1 cellular context compared by ENCODE assay signal in genomic region chr2:197804049-197804757, GRCh38.
TF ChIP-seq lines count a peak whose summit lies in the region.

Gene PLCL1, plus strand, starts transcription at chr2:197804593.

TF ChIP-seq in K562, 482 proteins besides CTCF, POLR2A, EP300 and RAD21 (continued from another document):
- TF ChIP-seq, protein P1, sequence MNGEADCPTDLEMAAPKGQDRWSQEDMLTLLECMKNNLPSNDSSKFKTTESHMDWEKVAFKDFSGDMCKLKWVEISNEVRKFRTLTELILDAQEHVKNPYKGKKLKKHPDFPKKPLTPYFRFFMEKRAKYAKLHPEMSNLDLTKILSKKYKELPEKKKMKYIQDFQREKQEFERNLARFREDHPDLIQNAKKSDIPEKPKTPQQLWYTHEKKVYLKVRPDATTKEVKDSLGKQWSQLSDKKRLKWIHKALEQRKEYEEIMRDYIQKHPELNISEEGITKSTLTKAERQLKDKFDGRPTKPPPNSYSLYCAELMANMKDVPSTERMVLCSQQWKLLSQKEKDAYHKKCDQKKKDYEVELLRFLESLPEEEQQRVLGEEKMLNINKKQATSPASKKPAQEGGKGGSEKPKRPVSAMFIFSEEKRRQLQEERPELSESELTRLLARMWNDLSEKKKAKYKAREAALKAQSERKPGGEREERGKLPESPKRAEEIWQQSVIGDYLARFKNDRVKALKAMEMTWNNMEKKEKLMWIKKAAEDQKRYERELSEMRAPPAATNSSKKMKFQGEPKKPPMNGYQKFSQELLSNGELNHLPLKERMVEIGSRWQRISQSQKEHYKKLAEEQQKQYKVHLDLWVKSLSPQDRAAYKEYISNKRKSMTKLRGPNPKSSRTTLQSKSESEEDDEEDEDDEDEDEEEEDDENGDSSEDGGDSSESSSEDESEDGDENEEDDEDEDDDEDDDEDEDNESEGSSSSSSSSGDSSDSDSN (IDR thresholded peaks at IDR 0.05; ENCODE audit: borderline replicate concordance in 1 of 2, low read depth in 2 of 2, low read length in 2 of 2): peak; percentile 18 to 84; a peak in 2 of 4 replicates
- TF ChIP-seq RFX7 (CRISPR knock-in tag; IDR thresholded peaks at IDR 0.05): no peak
- peak; percentile 95 for TF ChIP-seq RBM25 (IDR thresholded peaks at IDR 0.05; ENCODE audit: low read depth, low read length, severe bottlenecking)
- TF ChIP-seq CHD2 (IDR thresholded peaks at IDR 0.05; ENCODE audit: low read depth, low read length): peak; percentile 72
- TF ChIP-seq SIN3A (IDR thresholded peaks at IDR 0.05; ENCODE audit: borderline replicate concordance in 2 of 2, control insufficient read depth in 1 of 2, low read depth in 2 of 2, low read length in 2 of 2): peak in 1 of 2 experiments; percentile 55; a peak in 1 of 4 replicates
- peak; percentile 46 for TF ChIP-seq PRDM10 (IDR thresholded peaks at IDR 0.05; ENCODE audit: partially characterized antibody)
- TF ChIP-seq SAP30 (IDR thresholded peaks at IDR 0.05; ENCODE audit: borderline replicate concordance, insufficient read depth, low read depth, low read length, poor library complexity, severe bottlenecking): peak; percentile 64
- peak; percentile 78 to 80 for TF ChIP-seq NRF1 (conservative IDR thresholded peaks at IDR 0.05 in 1 of 2, IDR thresholded peaks at IDR 0.05 in 1 of 2)
- no peak for TF ChIP-seq KHSRP (IDR thresholded peaks at IDR 0.05)
- TF ChIP-seq ETS1 (conservative IDR thresholded peaks at IDR 0.05; ENCODE audit: control insufficient read depth, low read depth, low read length): peak; percentile 50; the same call in 1 of the 2 replicates
- peak; percentile 76 for TF ChIP-seq SMAD4 (CRISPR knock-in tag; conservative IDR thresholded peaks at IDR 0.05)
- TF ChIP-seq MEIS2 (IDR thresholded peaks at IDR 0.05; ENCODE audit: partially characterized antibody): peak; percentile 89
- TF ChIP-seq, protein P2, sequence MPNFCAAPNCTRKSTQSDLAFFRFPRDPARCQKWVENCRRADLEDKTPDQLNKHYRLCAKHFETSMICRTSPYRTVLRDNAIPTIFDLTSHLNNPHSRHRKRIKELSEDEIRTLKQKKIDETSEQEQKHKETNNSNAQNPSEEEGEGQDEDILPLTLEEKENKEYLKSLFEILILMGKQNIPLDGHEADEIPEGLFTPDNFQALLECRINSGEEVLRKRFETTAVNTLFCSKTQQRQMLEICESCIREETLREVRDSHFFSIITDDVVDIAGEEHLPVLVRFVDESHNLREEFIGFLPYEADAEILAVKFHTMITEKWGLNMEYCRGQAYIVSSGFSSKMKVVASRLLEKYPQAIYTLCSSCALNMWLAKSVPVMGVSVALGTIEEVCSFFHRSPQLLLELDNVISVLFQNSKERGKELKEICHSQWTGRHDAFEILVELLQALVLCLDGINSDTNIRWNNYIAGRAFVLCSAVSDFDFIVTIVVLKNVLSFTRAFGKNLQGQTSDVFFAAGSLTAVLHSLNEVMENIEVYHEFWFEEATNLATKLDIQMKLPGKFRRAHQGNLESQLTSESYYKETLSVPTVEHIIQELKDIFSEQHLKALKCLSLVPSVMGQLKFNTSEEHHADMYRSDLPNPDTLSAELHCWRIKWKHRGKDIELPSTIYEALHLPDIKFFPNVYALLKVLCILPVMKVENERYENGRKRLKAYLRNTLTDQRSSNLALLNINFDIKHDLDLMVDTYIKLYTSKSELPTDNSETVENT (CRISPR knock-in tag; IDR thresholded peaks at IDR 0.05): peak; percentile 24; the same call in 1 of the 2 replicates
- TF ChIP-seq MCM7 (IDR thresholded peaks at IDR 0.05): no peak
- no peak for TF ChIP-seq CEBPB (tag; IDR thresholded peaks at IDR 0.05)
- 0 out of 2 replicates have a peak, but pooled peaks have one; percentile 34 for TF ChIP-seq TEAD4 (IDR thresholded peaks at IDR 0.05; ENCODE audit: low read length)
- TF ChIP-seq TEAD4 (CRISPR knock-in tag; IDR thresholded peaks at IDR 0.05; ENCODE audit: borderline replicate concordance): no peak
- TF ChIP-seq, protein P3, sequence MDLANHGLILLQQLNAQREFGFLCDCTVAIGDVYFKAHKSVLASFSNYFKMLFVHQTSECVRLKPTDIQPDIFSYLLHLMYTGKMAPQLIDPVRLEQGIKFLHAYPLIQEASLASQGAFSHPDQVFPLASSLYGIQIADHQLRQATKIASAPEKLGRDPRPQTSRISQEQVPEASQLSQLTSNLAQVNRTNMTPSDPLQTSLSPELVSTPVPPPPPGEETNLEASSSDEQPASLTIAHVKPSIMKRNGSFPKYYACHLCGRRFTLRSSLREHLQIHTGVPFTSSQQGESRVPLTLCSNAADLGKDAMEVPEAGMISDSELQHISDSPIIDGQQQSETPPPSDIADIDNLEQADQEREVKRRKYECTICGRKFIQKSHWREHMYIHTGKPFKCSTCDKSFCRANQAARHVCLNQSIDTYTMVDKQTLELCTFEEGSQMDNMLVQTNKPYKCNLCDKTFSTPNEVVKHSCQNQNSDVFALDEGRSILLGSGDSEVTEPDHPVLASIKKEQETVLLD (IDR thresholded peaks at IDR 0.05): 0 out of 2 replicates have a peak, but pooled peaks have one; percentile 29
- TF ChIP-seq SMARCA4 (IDR thresholded peaks at IDR 0.05): 0 out of 2 replicates have a peak, but pooled peaks have one; percentile 21
- peak; percentile 78 to 87 for TF ChIP-seq MNT (conservative IDR thresholded peaks at IDR 0.05)
- peak; percentile 43; the same call in 1 of the 2 replicates for TF ChIP-seq NCOR1 (IDR thresholded peaks at IDR 0.05)
- peak; percentile 93 for TF ChIP-seq ZBTB1 (CRISPR knock-in tag; IDR thresholded peaks at IDR 0.05; ENCODE audit: borderline replicate concordance, low read depth)
- peak; percentile 56; the same call in 1 of the 2 replicates for TF ChIP-seq HDAC2 (IDR thresholded peaks at IDR 0.05)
- no peak for TF ChIP-seq ZNF146 (CRISPR knock-in tag; IDR thresholded peaks at IDR 0.05; ENCODE audit: unreplicated experiment)
- peak; percentile 77 for TF ChIP-seq SP2 (IDR thresholded peaks at IDR 0.05; ENCODE audit: extremely low read depth, low read depth, low read length, poor library complexity, severe bottlenecking)
- 0 out of 4 replicates have a peak, but pooled peaks have one; percentile 29 to 36 for TF ChIP-seq FOXK2 (conservative IDR thresholded peaks at IDR 0.05 in 1 of 2, IDR thresholded peaks at IDR 0.05 in 1 of 2; ENCODE audit: low read depth in 2 of 2)
- 0 out of 2 replicates have a peak, but pooled peaks have one; percentile 17 for TF ChIP-seq JUND (IDR thresholded peaks at IDR 0.05; ENCODE audit: borderline replicate concordance, low read depth, low read length)
- no peak; the same call in 2 of the 3 replicates for TF ChIP-seq JUND (tag; IDR thresholded peaks at IDR 0.05; ENCODE audit: borderline replicate concordance, low read depth, low read length)
- TF ChIP-seq TCF7L2 (IDR thresholded peaks at IDR 0.05; ENCODE audit: low read depth, low read length): no peak
- TF ChIP-seq L3MBTL2 (IDR thresholded peaks at IDR 0.05): peak; percentile 56; the same call in 1 of the 2 replicates
